ENCODE assay signal across 1 cellular context in the genomic region with DNA sequence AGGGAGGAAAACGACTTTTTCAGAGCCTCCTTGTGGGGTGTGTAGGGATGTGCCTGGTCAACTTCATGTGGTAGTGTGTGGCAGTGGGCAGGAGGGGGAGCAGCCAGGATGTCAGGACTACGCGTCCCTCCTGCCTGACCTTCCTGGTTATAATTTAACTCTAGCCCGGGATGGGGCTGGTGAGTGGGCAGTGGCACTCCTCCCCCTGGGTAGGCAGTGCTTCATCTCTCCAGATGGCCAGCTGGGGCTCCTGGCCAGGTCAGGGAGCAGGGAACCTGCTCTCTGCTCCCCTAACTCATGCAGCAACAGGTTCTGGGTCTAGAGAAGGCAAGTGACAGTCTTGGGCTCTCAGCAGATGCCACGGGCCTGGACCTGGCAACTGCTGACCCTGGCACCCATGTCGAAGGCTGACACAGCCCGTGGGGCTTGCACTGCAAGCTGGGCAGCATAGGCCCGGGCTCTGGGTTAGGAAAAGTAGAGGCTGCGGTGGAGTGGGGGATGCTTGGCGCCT.
TF ChIP-seq lines count a peak whose summit lies in the region.

No MANE protein-coding gene starts in this region.

TF ChIP-seq in A549, 52 proteins besides CTCF, POLR2A, EP300 and RAD21:
- TF ChIP-seq MAFK (IDR thresholded peaks at IDR 0.05; ENCODE audit: partially characterized antibody) (no peak), HES2 (IDR thresholded peaks at IDR 0.05) (no peak), ZNF302 (CRISPR knock-in tag; IDR thresholded peaks at IDR 0.05) (no peak), HEYL (CRISPR knock-in tag; IDR thresholded peaks at IDR 0.05) (no peak), KDM5A (IDR thresholded peaks at IDR 0.05) (no peak), POLR2AphosphoS2 (conservative IDR thresholded peaks at IDR 0.05; ENCODE audit: low read length) (no peak), HOXB13 (CRISPR knock-in tag; IDR thresholded peaks at IDR 0.05; ENCODE audit: low read depth) (no peak), TP53 (CRISPR knock-in tag; IDR thresholded peaks at IDR 0.05) (no peak), PBX3 (IDR thresholded peaks at IDR 0.05) (no peak), NR3C1 (IDR thresholded peaks at IDR 0.05) (no peak), ELK1 (IDR thresholded peaks at IDR 0.05; ENCODE audit: low read depth, low read length) (no peak), RFX5 (IDR thresholded peaks at IDR 0.05) (no peak), PHF8 (IDR thresholded peaks at IDR 0.05; ENCODE audit: borderline replicate concordance, low read depth) (no peak), JUN (IDR thresholded peaks at IDR 0.05) (no peak)
- TF ChIP-seq, protein P1, sequence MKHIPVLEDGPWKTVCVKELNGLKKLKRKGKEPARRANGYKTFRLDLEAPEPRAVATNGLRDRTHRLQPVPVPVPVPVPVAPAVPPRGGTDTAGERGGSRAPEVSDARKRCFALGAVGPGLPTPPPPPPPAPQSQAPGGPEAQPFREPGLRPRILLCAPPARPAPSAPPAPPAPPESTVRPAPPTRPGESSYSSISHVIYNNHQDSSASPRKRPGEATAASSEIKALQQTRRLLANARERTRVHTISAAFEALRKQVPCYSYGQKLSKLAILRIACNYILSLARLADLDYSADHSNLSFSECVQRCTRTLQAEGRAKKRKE (CRISPR knock-in tag; IDR thresholded peaks at IDR 0.05; ENCODE audit: low read depth) = no peak
- TF ChIP-seq, protein P2, sequence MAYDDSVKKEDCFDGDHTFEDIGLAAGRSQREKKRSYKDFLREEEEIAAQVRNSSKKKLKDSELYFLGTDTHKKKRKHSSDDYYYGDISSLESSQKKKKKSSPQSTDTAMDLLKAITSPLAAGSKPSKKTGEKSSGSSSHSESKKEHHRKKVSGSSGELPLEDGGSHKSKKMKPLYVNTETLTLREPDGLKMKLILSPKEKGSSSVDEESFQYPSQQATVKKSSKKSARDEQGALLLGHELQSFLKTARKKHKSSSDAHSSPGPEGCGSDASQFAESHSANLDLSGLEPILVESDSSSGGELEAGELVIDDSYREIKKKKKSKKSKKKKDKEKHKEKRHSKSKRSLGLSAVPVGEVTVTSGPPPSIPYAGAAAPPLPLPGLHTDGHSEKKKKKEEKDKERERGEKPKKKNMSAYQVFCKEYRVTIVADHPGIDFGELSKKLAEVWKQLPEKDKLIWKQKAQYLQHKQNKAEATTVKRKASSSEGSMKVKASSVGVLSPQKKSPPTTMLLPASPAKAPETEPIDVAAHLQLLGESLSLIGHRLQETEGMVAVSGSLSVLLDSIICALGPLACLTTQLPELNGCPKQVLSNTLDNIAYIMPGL (CRISPR knock-in tag; IDR thresholded peaks at IDR 0.05; ENCODE audit: borderline replicate concordance) = no peak
